In genomic region chr4:85952982-85953650, GRCh38 we compare ENCODE assay signal across 14 cellular contexts.
DNase-seq lines count a peak whose midpoint lies in the region; ATAC-seq and TF ChIP-seq lines count a peak whose summit lies in the region.
"Had no signal": no experiment of that assay in that cellular context is flagged by ENCODE, and none has a peak within 500 bp of the region (broad histone marks: within the 10 kb centered on the region; RNA-seq: fewer than 3 reads in every experiment).

No MANE protein-coding gene starts in this region.

- H3K36me3 Mint-ChIP-seq in brain (peaks cover 3% of the 10 kb centered on the region), osteocyte (ENCODE audit: unreplicated experiment) (no peaks in the 10 kb centered on the region)

- ATAC-seq in GM18858 (IDR thresholded peaks at IDR 0.05; ENCODE audit: unreplicated experiment), result peak; percentile 71

- intact Hi-C loops in dorsolateral prefrontal cortex (cut with DNase I), result loop anchor here in 1 of 2 donors (10.0 kb wide), 1 partner anchor 128 kb away; no protein-coding TSS in a partner anchor

- no peak for TF ChIP-seq CTCF in brain (conservative IDR thresholded peaks at IDR 0.05)
- no peak for TF ChIP-seq CTCF in osteocyte (IDR thresholded peaks at IDR 0.05)
- TF ChIP-seq CTCF in dorsolateral prefrontal cortex (IDR thresholded peaks at IDR 0.05 in 54 of 56, conservative IDR thresholded peaks at IDR 0.05 in 2 of 56; ENCODE audit: low read depth in 1 of 56, partially characterized antibody in 56 of 56), result no peak

- H3K27ac Mint-ChIP-seq in brain, result peak overlapping the region in 3 of 5 experiments; percentile 39 to 62 (median 58)
- peak overlapping the region; percentile 92 for H3K27ac Mint-ChIP-seq in osteocyte (ENCODE audit: unreplicated experiment)

- no peaks in the 10 kb centered on the region for H3K27me3 ChIP-seq in dorsolateral prefrontal cortex
- H3K27me3 ChIP-seq: transverse colon had no signal

- peak overlapping the region in 1 of 59 donors; percentile 17 for H3K27ac ChIP-seq in dorsolateral prefrontal cortex
- H3K27ac ChIP-seq: transverse colon had no signal

- no peak overlapping the region for H3K4me3 ChIP-seq in dorsolateral prefrontal cortex
- H3K4me3 ChIP-seq: transverse colon had no signal

- no peaks in the 10 kb centered on the region for H3K27me3 Mint-ChIP-seq in brain
- H3K27me3 Mint-ChIP-seq in osteocyte (ENCODE audit: unreplicated experiment), result no peaks in the 10 kb centered on the region

- peaks cover 16% of the 10 kb centered on the region for H3K4me1 Mint-ChIP-seq in brain
- peaks cover 60% of the 10 kb centered on the region for H3K4me1 Mint-ChIP-seq in osteocyte (ENCODE audit: unreplicated experiment)

- H3K4me3 Mint-ChIP-seq in brain, result no peak overlapping the region
- H3K4me3 Mint-ChIP-seq in osteocyte (ENCODE audit: unreplicated experiment), result peak overlapping the region; percentile 23

- no peaks in the 10 kb centered on the region for H3K9me3 Mint-ChIP-seq in brain
- H3K9me3 Mint-ChIP-seq in osteocyte (ENCODE audit: unreplicated experiment), result no peaks in the 10 kb centered on the region

- peak; percentile 78 for DNase-seq in LHCN-M2 (ENCODE audit: low read depth)
- no peak for DNase-seq in osteocyte (ENCODE audit: extremely low spot score, unreplicated experiment)
- no peak for DNase-seq in dorsolateral prefrontal cortex
- DNase-seq in inferior parietal cortex (ENCODE audit: extremely low spot score), result no peak
- no peak for DNase-seq in retina
- no peak for DNase-seq in activated CD4-positive, alpha-beta T cell treated with anti-CD3 and anti-CD28 coated beads, Interleukin-2, amount 50 U/mL, for 1 hour
- DNase-seq: activated gamma-delta T cell, DMS53, NCI-H2029, NCI-H774, Right ventricle myocardium superior, transverse colon had no signal
